ENCODE assay signal across 21 cellular contexts in the genomic region with DNA sequence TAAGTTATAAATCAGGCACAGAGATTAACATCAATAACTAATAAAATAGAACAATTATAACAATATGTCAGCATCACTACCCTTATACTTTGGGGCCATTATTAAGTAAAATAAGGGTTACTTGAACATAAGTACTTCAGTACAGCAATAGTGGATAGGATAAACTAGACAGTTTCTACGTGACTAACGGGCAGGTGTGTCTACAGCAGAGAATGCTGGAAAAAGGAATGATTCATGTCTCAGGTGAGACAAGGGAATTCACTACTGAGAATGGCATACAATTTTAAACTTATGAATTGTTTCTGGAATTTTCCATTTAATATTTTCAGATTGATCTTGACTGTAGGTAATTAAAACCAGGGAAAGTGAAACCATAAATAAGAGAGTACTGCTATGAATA. TPM values are rescaled to one million over a fixed set of nuclear protein-coding genes. Genes with fewer than 3 reads are reported as not detected.
DNase-seq lines count a peak whose midpoint lies in the region; ATAC-seq and TF ChIP-seq lines count a peak whose summit lies in the region.
"Had no signal": no experiment of that assay in that cellular context is flagged by ENCODE, and none has a peak within 500 bp of the region (broad histone marks: within the 10 kb centered on the region; RNA-seq: fewer than 3 reads in every experiment).

No MANE protein-coding gene starts in this region.

- POLR2A ChIA-PET in activated CD4-positive, alpha-beta memory T cell treated with anti-CD3 and anti-CD28 coated beads for 36 hours (lab: Charles Lee): interaction anchor here (0.8 to 1.2 kb wide), 2 partner anchors 10 to 134 kb away, joined by 4 read pairs; a partner anchor contains a TSS
- POLR2A ChIA-PET in activated CD4-positive, alpha-beta memory T cell treated with anti-CD3 and anti-CD28 coated beads, Interleukin-2, amount 10 ng/mL, durations not matched to agents 7 days and 5 days (lab: Charles Lee): no interaction called here
- POLR2A ChIA-PET in MCF 10A (lab: Yijun Ruan, JAX): no interaction called here

- no peak for TF ChIP-seq POLR2A in breast epithelium (IDR thresholded peaks at IDR 0.05)

- no TSS peak for BruUV-seq in MCF 10A (replicated peaks; lab: Mats Ljungman, UMichigan)

- H3K4me1 ChIP-seq in breast epithelium: no peaks in the 10 kb centered on the region
- H3K4me1 ChIP-seq: BE2C had no signal

- no peak overlapping the region for H3K4me3 ChIP-seq in breast epithelium
- H3K4me3 ChIP-seq: GM12878, GM23248, HAP-1 had no signal

- peaks cover 25% of the 10 kb centered on the region for H3K4me1 Mint-ChIP-seq in activated CD4-positive, alpha-beta memory T cell treated with anti-CD3 and anti-CD28 coated beads for 36 hours (ENCODE audit: low read depth)
- peaks cover 19% of the 10 kb centered on the region for H3K4me1 Mint-ChIP-seq in activated CD4-positive, alpha-beta memory T cell treated with anti-CD3 and anti-CD28 coated beads, Interleukin-2, amount 10 ng/mL, durations not matched to agents 7 days and 5 days
- H3K4me1 Mint-ChIP-seq in MCF 10A (ENCODE audit: insufficient read depth, unreplicated experiment): no peaks in the 10 kb centered on the region
- H3K4me1 Mint-ChIP-seq in central memory CD8-positive, alpha-beta T cell: peaks cover 6% of the 10 kb centered on the region

- no peaks in the 10 kb centered on the region for H3K27me3 ChIP-seq in breast epithelium
- H3K27me3 ChIP-seq: BE2C had no signal

- peaks cover 33% of the 10 kb centered on the region for H3K36me3 Mint-ChIP-seq in activated CD4-positive, alpha-beta memory T cell treated with anti-CD3 and anti-CD28 coated beads for 36 hours
- H3K36me3 Mint-ChIP-seq in activated CD4-positive, alpha-beta memory T cell treated with anti-CD3 and anti-CD28 coated beads, Interleukin-2, amount 10 ng/mL, durations not matched to agents 7 days and 5 days (ENCODE audit: low read depth): peaks cover 45% of the 10 kb centered on the region
- H3K36me3 Mint-ChIP-seq in MCF 10A (ENCODE audit: insufficient read depth, unreplicated experiment): peaks cover 39% of the 10 kb centered on the region
- peaks cover 28% of the 10 kb centered on the region for H3K36me3 Mint-ChIP-seq in central memory CD8-positive, alpha-beta T cell (ENCODE audit: insufficient read depth)

- no peaks in the 10 kb centered on the region for H3K9me3 ChIP-seq in breast epithelium
- H3K9me3 ChIP-seq: BE2C, Caco-2, HAP-1 had no signal

- CTCF ChIA-PET in activated CD4-positive, alpha-beta memory T cell treated with anti-CD3 and anti-CD28 coated beads for 36 hours (lab: Charles Lee): interaction anchor here (1.3 kb wide), 1 partner anchor 17 kb away, joined by 3 read pairs; no protein-coding TSS in a partner anchor
- CTCF ChIA-PET in activated CD4-positive, alpha-beta memory T cell treated with anti-CD3 and anti-CD28 coated beads, Interleukin-2, amount 10 ng/mL, durations not matched to agents 7 days and 5 days (lab: Charles Lee): interaction anchor here (1.1 kb wide), 1 partner anchor 212 kb away, joined by 4 read pairs; no protein-coding TSS in a partner anchor
- CTCF ChIA-PET in MCF 10A (lab: Yijun Ruan, JAX): interaction anchor here (1.2 to 2.0 kb wide), 2 partner anchors 19 to 353 kb away, joined by 3 to 6 read pairs; no protein-coding TSS in a partner anchor

- H3K9me3 Mint-ChIP-seq in activated CD4-positive, alpha-beta memory T cell treated with anti-CD3 and anti-CD28 coated beads for 36 hours: no peaks in the 10 kb centered on the region
- no peaks in the 10 kb centered on the region for H3K9me3 Mint-ChIP-seq in activated CD4-positive, alpha-beta memory T cell treated with anti-CD3 and anti-CD28 coated beads, Interleukin-2, amount 10 ng/mL, durations not matched to agents 7 days and 5 days
- H3K9me3 Mint-ChIP-seq in MCF 10A (ENCODE audit: unreplicated experiment): no peaks in the 10 kb centered on the region
- no peaks in the 10 kb centered on the region for H3K9me3 Mint-ChIP-seq in central memory CD8-positive, alpha-beta T cell
- H3K9me3 Mint-ChIP-seq: CD4-positive, CD25-positive, alpha-beta regulatory T cell had no signal

- H3K36me3 ChIP-seq in breast epithelium: peaks cover 3% of the 10 kb centered on the region

- H3K4me3 Mint-ChIP-seq in activated CD4-positive, alpha-beta memory T cell treated with anti-CD3 and anti-CD28 coated beads for 36 hours: no peak overlapping the region
- no peak overlapping the region for H3K4me3 Mint-ChIP-seq in activated CD4-positive, alpha-beta memory T cell treated with anti-CD3 and anti-CD28 coated beads, Interleukin-2, amount 10 ng/mL, durations not matched to agents 7 days and 5 days
- no peak overlapping the region for H3K4me3 Mint-ChIP-seq in MCF 10A (ENCODE audit: unreplicated experiment)
- no peak overlapping the region for H3K4me3 Mint-ChIP-seq in central memory CD8-positive, alpha-beta T cell

- TF ChIP-seq CTCF in MCF 10A (IDR thresholded peaks at IDR 0.05; ENCODE audit: unreplicated experiment) (no peak), breast epithelium (IDR thresholded peaks at IDR 0.05) (no peak)

- no peak for ATAC-seq in central memory CD8-positive, alpha-beta T cell (replicated peaks; ENCODE audit: extremely low read depth, poor library complexity, severe bottlenecking)
- ATAC-seq: GM12878 had no signal

- peak overlapping the region; percentile 48 for H3K27ac Mint-ChIP-seq in activated CD4-positive, alpha-beta memory T cell treated with anti-CD3 and anti-CD28 coated beads for 36 hours
- H3K27ac Mint-ChIP-seq in activated CD4-positive, alpha-beta memory T cell treated with anti-CD3 and anti-CD28 coated beads, Interleukin-2, amount 10 ng/mL, durations not matched to agents 7 days and 5 days: no peak overlapping the region
- peak overlapping the region; percentile 25 for H3K27ac Mint-ChIP-seq in MCF 10A (ENCODE audit: low read depth, unreplicated experiment)
- peak overlapping the region; percentile 22 for H3K27ac Mint-ChIP-seq in central memory CD8-positive, alpha-beta T cell (ENCODE audit: low read depth)

- no peak overlapping the region for H3K27ac ChIP-seq in breast epithelium
- H3K27ac ChIP-seq: GM23248 had no signal

- intact Hi-C loops in activated CD4-positive, alpha-beta memory T cell treated with anti-CD3 and anti-CD28 coated beads for 36 hours (cut with micrococcal nuclease): loop anchor here (10.0 kb wide), 1 partner anchor 958 kb away; a partner anchor contains a TSS
- intact Hi-C loops in MCF 10A (cut with micrococcal nuclease) (no loop called here), breast epithelium (cut with DNase I; ENCODE audit: low total_unique reads) (no loop called here)

- no peak for DNase-seq in activated CD4-positive, alpha-beta memory T cell treated with anti-CD3 and anti-CD28 coated beads for 36 hours
- DNase-seq in activated CD4-positive, alpha-beta memory T cell treated with anti-CD3 and anti-CD28 coated beads, Interleukin-2, amount 10 ng/mL, durations not matched to agents 7 days and 5 days: no peak
- no peak for DNase-seq in MCF 10A (ENCODE audit: unreplicated experiment)
- DNase-seq in breast epithelium (ENCODE audit: low spot score in 2 of 2): no peak
- DNase-seq in central memory CD8-positive, alpha-beta T cell (ENCODE audit: low spot score in 2 of 2): no peak
- no peak for DNase-seq in NCI-H146 (lab: John Stamatoyannopoulos, UW)
- no peak for DNase-seq in amniotic stem cell (lab: John Stamatoyannopoulos, UW)
- DNase-seq: BE2C; Caco-2; CD4-positive, CD25-positive, alpha-beta regulatory T cell; DMS153; GM23248; KG1; NCI-H1417; NCI-H1930; NCI-H226; NCI-H524; NCI-H82; OCI-M1 had no signal

- no peaks in the 10 kb centered on the region for H3K27me3 Mint-ChIP-seq in activated CD4-positive, alpha-beta memory T cell treated with anti-CD3 and anti-CD28 coated beads for 36 hours
- no peaks in the 10 kb centered on the region for H3K27me3 Mint-ChIP-seq in activated CD4-positive, alpha-beta memory T cell treated with anti-CD3 and anti-CD28 coated beads, Interleukin-2, amount 10 ng/mL, durations not matched to agents 7 days and 5 days
- no peaks in the 10 kb centered on the region for H3K27me3 Mint-ChIP-seq in MCF 10A (ENCODE audit: insufficient read depth, unreplicated experiment)
- H3K27me3 Mint-ChIP-seq in central memory CD8-positive, alpha-beta T cell: no peaks in the 10 kb centered on the region
- H3K27me3 Mint-ChIP-seq: CD4-positive, CD25-positive, alpha-beta regulatory T cell had no signal

RNA-seq across cellular contexts. Expression of a gene that starts 5.5 kb away (rescaled TPM):
- total RNA-seq in activated CD4-positive, alpha-beta memory T cell treated with anti-CD3 and anti-CD28 coated beads for 36 hours: 10 to 100 TPM; 66.4 to 68.8 TPM
- total RNA-seq in activated CD4-positive, alpha-beta memory T cell treated with anti-CD3 and anti-CD28 coated beads, Interleukin-2, amount 10 ng/mL, durations not matched to agents 7 days and 5 days: 10 to 100 TPM; 31.4 to 34.0 TPM
- total RNA-seq in MCF 10A (2022) (50.3 and 52.5 TPM in 2 replicates), breast epithelium (10 to 100 TPM; 40.0 to 52.4 (median 45.2) TPM)
